1 cellular context compared by ENCODE assay signal in the genomic region with DNA sequence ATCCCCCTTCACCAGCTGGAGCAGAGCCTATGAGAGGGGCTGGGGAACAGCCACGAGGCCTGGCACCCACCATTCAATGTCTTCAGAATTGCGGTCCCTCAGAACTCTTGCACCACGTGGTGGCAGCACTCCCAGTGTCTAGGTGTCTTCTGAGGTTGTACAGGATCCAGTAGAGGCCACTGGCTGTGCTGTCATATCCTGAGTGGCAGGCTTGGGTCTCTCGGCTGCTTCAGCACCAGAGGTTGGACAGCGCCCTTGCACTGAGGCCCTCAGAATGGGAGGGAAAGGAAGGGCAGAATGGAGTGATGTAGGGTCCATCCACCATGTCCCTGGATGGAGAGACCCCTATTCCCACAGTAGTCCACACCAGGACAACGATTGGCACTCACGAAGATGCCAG.
A peak's percentile ranks its signal among the peaks of the same experiment; 100 is the strongest.
TF ChIP-seq lines count a peak whose summit lies in the region.

No MANE protein-coding gene starts in this region.

TF ChIP-seq in K562, 482 proteins besides CTCF, POLR2A, EP300 and RAD21 (continued from another document and continues in another):
- TF ChIP-seq, protein P1, sequence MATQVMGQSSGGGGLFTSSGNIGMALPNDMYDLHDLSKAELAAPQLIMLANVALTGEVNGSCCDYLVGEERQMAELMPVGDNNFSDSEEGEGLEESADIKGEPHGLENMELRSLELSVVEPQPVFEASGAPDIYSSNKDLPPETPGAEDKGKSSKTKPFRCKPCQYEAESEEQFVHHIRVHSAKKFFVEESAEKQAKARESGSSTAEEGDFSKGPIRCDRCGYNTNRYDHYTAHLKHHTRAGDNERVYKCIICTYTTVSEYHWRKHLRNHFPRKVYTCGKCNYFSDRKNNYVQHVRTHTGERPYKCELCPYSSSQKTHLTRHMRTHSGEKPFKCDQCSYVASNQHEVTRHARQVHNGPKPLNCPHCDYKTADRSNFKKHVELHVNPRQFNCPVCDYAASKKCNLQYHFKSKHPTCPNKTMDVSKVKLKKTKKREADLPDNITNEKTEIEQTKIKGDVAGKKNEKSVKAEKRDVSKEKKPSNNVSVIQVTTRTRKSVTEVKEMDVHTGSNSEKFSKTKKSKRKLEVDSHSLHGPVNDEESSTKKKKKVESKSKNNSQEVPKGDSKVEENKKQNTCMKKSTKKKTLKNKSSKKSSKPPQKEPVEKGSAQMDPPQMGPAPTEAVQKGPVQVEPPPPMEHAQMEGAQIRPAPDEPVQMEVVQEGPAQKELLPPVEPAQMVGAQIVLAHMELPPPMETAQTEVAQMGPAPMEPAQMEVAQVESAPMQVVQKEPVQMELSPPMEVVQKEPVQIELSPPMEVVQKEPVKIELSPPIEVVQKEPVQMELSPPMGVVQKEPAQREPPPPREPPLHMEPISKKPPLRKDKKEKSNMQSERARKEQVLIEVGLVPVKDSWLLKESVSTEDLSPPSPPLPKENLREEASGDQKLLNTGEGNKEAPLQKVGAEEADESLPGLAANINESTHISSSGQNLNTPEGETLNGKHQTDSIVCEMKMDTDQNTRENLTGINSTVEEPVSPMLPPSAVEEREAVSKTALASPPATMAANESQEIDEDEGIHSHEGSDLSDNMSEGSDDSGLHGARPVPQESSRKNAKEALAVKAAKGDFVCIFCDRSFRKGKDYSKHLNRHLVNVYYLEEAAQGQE (CRISPR knock-in tag; IDR thresholded peaks at IDR 0.05; ENCODE audit: low read depth) = peak; percentile 94
- TF ChIP-seq NFE2 (IDR thresholded peaks at IDR 0.05; ENCODE audit: low read depth) = no peak
- TF ChIP-seq FOXK1 (CRISPR knock-in tag; IDR thresholded peaks at IDR 0.05; ENCODE audit: borderline replicate concordance) = no peak
- TF ChIP-seq NFATC3 (IDR thresholded peaks at IDR 0.05) = no peak
- no peak for TF ChIP-seq OTX1 (CRISPR knock-in tag; IDR thresholded peaks at IDR 0.05)
- TF ChIP-seq, protein P2, sequence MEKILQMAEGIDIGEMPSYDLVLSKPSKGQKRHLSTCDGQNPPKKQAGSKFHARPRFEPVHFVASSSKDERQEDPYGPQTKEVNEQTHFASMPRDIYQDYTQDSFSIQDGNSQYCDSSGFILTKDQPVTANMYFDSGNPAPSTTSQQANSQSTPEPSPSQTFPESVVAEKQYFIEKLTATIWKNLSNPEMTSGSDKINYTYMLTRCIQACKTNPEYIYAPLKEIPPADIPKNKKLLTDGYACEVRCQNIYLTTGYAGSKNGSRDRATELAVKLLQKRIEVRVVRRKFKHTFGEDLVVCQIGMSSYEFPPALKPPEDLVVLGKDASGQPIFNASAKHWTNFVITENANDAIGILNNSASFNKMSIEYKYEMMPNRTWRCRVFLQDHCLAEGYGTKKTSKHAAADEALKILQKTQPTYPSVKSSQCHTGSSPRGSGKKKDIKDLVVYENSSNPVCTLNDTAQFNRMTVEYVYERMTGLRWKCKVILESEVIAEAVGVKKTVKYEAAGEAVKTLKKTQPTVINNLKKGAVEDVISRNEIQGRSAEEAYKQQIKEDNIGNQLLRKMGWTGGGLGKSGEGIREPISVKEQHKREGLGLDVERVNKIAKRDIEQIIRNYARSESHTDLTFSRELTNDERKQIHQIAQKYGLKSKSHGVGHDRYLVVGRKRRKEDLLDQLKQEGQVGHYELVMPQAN (IDR thresholded peaks at IDR 0.05; ENCODE audit: borderline replicate concordance) = no peak
- TF ChIP-seq PHB (CRISPR knock-in tag; IDR thresholded peaks at IDR 0.05) = no peak
- TF ChIP-seq CREM (IDR thresholded peaks at IDR 0.05; ENCODE audit: low read depth) = no peak
- TF ChIP-seq RUNX1 (IDR thresholded peaks at IDR 0.05; ENCODE audit: low read depth) = no peak
- no peak for TF ChIP-seq MEF2D (tag; conservative IDR thresholded peaks at IDR 0.05; ENCODE audit: low read depth)
- TF ChIP-seq FOSL1 (tag; conservative IDR thresholded peaks at IDR 0.05) = no peak
- TF ChIP-seq ZNF79 (CRISPR knock-in tag; IDR thresholded peaks at IDR 0.05; ENCODE audit: low read depth) = no peak
- TF ChIP-seq SMARCE1 (IDR thresholded peaks at IDR 0.05) = no peak
- no peak for TF ChIP-seq RCOR1 (IDR thresholded peaks at IDR 0.05; ENCODE audit: borderline replicate concordance in 1 of 2, low read depth in 2 of 2, low read length in 2 of 2)
- 0 out of 2 replicates have a peak, but pooled peaks have one; percentile 32 for TF ChIP-seq LCOR (CRISPR knock-in tag; IDR thresholded peaks at IDR 0.05)
- TF ChIP-seq CHD1 (IDR thresholded peaks at IDR 0.05; ENCODE audit: low read length) = no peak
- no peak for TF ChIP-seq TOE1 (IDR thresholded peaks at IDR 0.05; ENCODE audit: borderline replicate concordance)
- no peak for TF ChIP-seq TOE1 (CRISPR knock-in tag; IDR thresholded peaks at IDR 0.05; ENCODE audit: borderline replicate concordance, low read depth)
- TF ChIP-seq JUND (IDR thresholded peaks at IDR 0.05; ENCODE audit: borderline replicate concordance, low read depth, low read length) = no peak
- no peak for TF ChIP-seq JUND (tag; IDR thresholded peaks at IDR 0.05; ENCODE audit: borderline replicate concordance, low read depth, low read length)
- no peak for TF ChIP-seq WHSC1 (IDR thresholded peaks at IDR 0.05; ENCODE audit: low read length)
- no peak for TF ChIP-seq ATF7 (IDR thresholded peaks at IDR 0.05)
- TF ChIP-seq, protein P3, sequence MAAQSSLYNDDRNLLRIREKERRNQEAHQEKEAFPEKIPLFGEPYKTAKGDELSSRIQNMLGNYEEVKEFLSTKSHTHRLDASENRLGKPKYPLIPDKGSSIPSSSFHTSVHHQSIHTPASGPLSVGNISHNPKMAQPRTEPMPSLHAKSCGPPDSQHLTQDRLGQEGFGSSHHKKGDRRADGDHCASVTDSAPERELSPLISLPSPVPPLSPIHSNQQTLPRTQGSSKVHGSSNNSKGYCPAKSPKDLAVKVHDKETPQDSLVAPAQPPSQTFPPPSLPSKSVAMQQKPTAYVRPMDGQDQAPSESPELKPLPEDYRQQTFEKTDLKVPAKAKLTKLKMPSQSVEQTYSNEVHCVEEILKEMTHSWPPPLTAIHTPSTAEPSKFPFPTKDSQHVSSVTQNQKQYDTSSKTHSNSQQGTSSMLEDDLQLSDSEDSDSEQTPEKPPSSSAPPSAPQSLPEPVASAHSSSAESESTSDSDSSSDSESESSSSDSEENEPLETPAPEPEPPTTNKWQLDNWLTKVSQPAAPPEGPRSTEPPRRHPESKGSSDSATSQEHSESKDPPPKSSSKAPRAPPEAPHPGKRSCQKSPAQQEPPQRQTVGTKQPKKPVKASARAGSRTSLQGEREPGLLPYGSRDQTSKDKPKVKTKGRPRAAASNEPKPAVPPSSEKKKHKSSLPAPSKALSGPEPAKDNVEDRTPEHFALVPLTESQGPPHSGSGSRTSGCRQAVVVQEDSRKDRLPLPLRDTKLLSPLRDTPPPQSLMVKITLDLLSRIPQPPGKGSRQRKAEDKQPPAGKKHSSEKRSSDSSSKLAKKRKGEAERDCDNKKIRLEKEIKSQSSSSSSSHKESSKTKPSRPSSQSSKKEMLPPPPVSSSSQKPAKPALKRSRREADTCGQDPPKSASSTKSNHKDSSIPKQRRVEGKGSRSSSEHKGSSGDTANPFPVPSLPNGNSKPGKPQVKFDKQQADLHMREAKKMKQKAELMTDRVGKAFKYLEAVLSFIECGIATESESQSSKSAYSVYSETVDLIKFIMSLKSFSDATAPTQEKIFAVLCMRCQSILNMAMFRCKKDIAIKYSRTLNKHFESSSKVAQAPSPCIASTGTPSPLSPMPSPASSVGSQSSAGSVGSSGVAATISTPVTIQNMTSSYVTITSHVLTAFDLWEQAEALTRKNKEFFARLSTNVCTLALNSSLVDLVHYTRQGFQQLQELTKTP (IDR thresholded peaks at IDR 0.05; ENCODE audit: low read depth in 1 of 2, partially characterized antibody in 2 of 2) = peak in 1 of 2 experiments; percentile 45
- no peak for TF ChIP-seq RBM34 (IDR thresholded peaks at IDR 0.05; ENCODE audit: borderline replicate concordance, insufficient read depth, low read length)
- no peak for TF ChIP-seq PHF20 (IDR thresholded peaks at IDR 0.05; ENCODE audit: partially characterized antibody)
- no peak for TF ChIP-seq HDGF (IDR thresholded peaks at IDR 0.05)
- no peak for TF ChIP-seq HMG20B (CRISPR knock-in tag; IDR thresholded peaks at IDR 0.05)
- TF ChIP-seq FOXA1 (IDR thresholded peaks at IDR 0.05; ENCODE audit: borderline replicate concordance) = no peak
- no peak for TF ChIP-seq HDAC1 (IDR thresholded peaks at IDR 0.05)
- no peak for TF ChIP-seq ZNF174 (CRISPR knock-in tag; IDR thresholded peaks at IDR 0.05)
- TF ChIP-seq HEY1 (CRISPR knock-in tag; IDR thresholded peaks at IDR 0.05; ENCODE audit: borderline replicate concordance) = no peak
- TF ChIP-seq DMBX1 (CRISPR knock-in tag; IDR thresholded peaks at IDR 0.05; ENCODE audit: borderline replicate concordance) = no peak; the same call in 1 of the 2 replicates
- TF ChIP-seq, protein P4, sequence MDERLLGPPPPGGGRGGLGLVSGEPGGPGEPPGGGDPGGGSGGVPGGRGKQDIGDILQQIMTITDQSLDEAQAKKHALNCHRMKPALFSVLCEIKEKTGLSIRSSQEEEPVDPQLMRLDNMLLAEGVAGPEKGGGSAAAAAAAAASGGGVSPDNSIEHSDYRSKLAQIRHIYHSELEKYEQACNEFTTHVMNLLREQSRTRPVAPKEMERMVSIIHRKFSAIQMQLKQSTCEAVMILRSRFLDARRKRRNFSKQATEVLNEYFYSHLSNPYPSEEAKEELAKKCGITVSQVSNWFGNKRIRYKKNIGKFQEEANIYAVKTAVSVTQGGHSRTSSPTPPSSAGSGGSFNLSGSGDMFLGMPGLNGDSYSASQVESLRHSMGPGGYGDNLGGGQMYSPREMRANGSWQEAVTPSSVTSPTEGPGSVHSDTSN (CRISPR knock-in tag; IDR thresholded peaks at IDR 0.05; ENCODE audit: low read depth) = peak; percentile 52
- TF ChIP-seq, protein P4 (tag; conservative IDR thresholded peaks at IDR 0.05; ENCODE audit: low read depth) = 0 out of 2 replicates have a peak, but pooled peaks have one; percentile 28
- TF ChIP-seq ZNF766 (CRISPR knock-in tag; conservative IDR thresholded peaks at IDR 0.05) = 0 out of 2 replicates have a peak, but pooled peaks have one; percentile 28
- TF ChIP-seq, protein P5, sequence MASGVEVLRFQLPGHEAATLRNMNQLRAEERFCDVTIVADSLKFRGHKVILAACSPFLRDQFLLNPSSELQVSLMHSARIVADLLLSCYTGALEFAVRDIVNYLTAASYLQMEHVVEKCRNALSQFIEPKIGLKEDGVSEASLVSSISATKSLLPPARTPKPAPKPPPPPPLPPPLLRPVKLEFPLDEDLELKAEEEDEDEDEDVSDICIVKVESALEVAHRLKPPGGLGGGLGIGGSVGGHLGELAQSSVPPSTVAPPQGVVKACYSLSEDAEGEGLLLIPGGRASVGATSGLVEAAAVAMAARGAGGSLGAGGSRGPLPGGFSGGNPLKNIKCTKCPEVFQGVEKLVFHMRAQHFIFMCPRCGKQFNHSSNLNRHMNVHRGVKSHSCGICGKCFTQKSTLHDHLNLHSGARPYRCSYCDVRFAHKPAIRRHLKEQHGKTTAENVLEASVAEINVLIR (CRISPR knock-in tag; IDR thresholded peaks at IDR 0.05) = no peak
- TF ChIP-seq, protein P6, sequence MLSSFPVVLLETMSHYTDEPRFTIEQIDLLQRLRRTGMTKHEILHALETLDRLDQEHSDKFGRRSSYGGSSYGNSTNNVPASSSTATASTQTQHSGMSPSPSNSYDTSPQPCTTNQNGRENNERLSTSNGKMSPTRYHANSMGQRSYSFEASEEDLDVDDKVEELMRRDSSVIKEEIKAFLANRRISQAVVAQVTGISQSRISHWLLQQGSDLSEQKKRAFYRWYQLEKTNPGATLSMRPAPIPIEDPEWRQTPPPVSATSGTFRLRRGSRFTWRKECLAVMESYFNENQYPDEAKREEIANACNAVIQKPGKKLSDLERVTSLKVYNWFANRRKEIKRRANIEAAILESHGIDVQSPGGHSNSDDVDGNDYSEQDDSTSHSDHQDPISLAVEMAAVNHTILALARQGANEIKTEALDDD (IDR thresholded peaks at IDR 0.05) = no peak
- TF ChIP-seq PRMT5 (CRISPR knock-in tag; IDR thresholded peaks at IDR 0.05) = 0 out of 2 replicates have a peak, but pooled peaks have one; percentile 52
- TF ChIP-seq MCM5 (IDR thresholded peaks at IDR 0.05; ENCODE audit: low read depth) = no peak
- TF ChIP-seq, protein P7, sequence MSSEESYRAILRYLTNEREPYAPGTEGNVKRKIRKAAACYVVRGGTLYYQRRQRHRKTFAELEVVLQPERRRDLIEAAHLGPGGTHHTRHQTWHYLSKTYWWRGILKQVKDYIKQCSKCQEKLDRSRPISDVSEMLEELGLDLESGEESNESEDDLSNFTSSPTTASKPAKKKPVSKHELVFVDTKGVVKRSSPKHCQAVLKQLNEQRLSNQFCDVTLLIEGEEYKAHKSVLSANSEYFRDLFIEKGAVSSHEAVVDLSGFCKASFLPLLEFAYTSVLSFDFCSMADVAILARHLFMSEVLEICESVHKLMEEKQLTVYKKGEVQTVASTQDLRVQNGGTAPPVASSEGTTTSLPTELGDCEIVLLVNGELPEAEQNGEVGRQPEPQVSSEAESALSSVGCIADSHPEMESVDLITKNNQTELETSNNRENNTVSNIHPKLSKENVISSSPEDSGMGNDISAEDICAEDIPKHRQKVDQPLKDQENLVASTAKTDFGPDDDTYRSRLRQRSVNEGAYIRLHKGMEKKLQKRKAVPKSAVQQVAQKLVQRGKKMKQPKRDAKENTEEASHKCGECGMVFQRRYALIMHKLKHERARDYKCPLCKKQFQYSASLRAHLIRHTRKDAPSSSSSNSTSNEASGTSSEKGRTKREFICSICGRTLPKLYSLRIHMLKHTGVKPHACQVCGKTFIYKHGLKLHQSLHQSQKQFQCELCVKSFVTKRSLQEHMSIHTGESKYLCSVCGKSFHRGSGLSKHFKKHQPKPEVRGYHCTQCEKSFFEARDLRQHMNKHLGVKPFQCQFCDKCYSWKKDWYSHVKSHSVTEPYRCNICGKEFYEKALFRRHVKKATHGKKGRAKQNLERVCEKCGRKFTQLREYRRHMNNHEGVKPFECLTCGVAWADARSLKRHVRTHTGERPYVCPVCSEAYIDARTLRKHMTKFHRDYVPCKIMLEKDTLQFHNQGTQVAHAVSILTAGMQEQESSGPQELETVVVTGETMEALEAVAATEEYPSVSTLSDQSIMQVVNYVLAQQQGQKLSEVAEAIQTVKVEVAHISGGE (CRISPR knock-in tag; IDR thresholded peaks at IDR 0.05) = no peak
- TF ChIP-seq, protein P8, sequence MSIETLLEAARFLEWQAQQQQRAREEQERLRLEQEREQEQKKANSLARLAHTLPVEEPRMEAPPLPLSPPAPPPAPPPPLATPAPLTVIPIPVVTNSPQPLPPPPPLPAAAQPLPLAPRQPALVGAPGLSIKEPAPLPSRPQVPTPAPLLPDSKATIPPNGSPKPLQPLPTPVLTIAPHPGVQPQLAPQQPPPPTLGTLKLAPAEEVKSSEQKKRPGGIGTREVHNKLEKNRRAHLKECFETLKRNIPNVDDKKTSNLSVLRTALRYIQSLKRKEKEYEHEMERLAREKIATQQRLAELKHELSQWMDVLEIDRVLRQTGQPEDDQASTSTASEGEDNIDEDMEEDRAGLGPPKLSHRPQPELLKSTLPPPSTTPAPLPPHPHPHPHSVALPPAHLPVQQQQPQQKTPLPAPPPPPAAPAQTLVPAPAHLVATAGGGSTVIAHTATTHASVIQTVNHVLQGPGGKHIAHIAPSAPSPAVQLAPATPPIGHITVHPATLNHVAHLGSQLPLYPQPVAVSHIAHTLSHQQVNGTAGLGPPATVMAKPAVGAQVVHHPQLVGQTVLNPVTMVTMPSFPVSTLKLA (conservative IDR thresholded peaks at IDR 0.05) = no peak
- no peak for TF ChIP-seq EWSR1 (IDR thresholded peaks at IDR 0.05; ENCODE audit: borderline replicate concordance, low read depth, partially characterized antibody)
- no peak for TF ChIP-seq ASH1L (IDR thresholded peaks at IDR 0.05; ENCODE audit: borderline replicate concordance, low read depth, partially characterized antibody)
